ENCODE assay signal across 9 cellular contexts in genomic region chr10:93182790-93183189, GRCh38.
"Had no signal": no experiment of that assay in that cellular context is flagged by ENCODE, and none has a peak within 500 bp of the region (broad histone marks: within the 10 kb centered on the region; RNA-seq: fewer than 3 reads in every experiment).

No MANE protein-coding gene starts in this region.

- FAIRE-seq: K562 had no signal

- H3K27ac Mint-ChIP-seq: HFFc6 had no signal

- ATAC-seq: HCT116, K562 had no signal

- H3K36me3 ChIP-seq: HAP-1 had no signal

- H3K4me1 ChIP-seq: HAP-1 had no signal

- H3K4me3 ChIP-seq: GM23248, HAP-1, K562 had no signal

- H3K9me3 ChIP-seq: HAP-1 had no signal

- H3K9me3 Mint-ChIP-seq: HFFc6 had no signal

- H3K4me3 Mint-ChIP-seq: HFFc6 had no signal

- H3K9ac ChIP-seq: GM23248 had no signal

- H2AFZ ChIP-seq: GM23248 had no signal

- H3K27ac ChIP-seq: GM23248, HL-60 had no signal

- DNase-seq: GM23248, GOT3, H7, HFFc6, IMR-90 had no signal
